In the genomic region with DNA sequence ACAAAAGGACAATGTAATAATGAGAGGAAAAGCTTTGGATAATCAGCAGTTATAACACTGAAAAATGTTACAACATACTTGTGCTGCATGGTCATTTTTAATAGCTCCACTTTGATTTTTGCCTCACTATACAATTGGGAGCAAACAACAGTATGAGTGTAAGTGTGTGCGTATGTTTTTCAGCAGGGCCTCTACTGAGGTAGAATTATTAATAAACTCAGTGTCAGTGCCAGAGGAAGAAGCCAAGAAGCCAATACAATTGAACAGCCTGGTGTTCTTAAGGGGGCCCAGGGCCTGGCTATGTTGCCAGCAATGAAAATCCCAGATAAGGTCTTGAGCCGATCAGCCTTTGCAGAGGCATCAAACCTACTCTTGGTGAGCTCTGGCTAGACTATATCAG, we compare ENCODE assay signal across 36 cellular contexts. TPM values are rescaled to one million over a fixed set of nuclear protein-coding genes. Genes with fewer than 3 reads are reported as not detected.
"Had no signal": no experiment of that assay in that cellular context is flagged by ENCODE, and none has a peak within 500 bp of the region (broad histone marks: within the 10 kb centered on the region; RNA-seq: fewer than 3 reads in every experiment).

No MANE protein-coding gene starts in this region.

- H3K27me3 Mint-ChIP-seq: activated B cell treated with CpG ODN at 0.5 μM for 24 hours; activated CD4-positive, alpha-beta memory T cell treated with anti-CD3 and anti-CD28 coated beads for 36 hours; activated naive CD8-positive, alpha-beta T cell; activated naive CD8-positive, alpha-beta T cell treated with anti-CD3 and anti-CD28 coated beads, Interleukin-2, amount 50 U/mL, for 24 hours had no signal

- H3K4me1 ChIP-seq: Peyer's patch had no signal

- DNase-seq: activated B cell treated with CpG ODN at 0.5 μM for 24 hours; activated CD4-positive, alpha-beta memory T cell treated with anti-CD3 and anti-CD28 coated beads for 36 hours; activated CD4-positive, alpha-beta T cell treated with anti-CD3 and anti-CD28 coated beads for 4 hours; activated CD4-positive, alpha-beta T cell treated with anti-CD3 and anti-CD28 coated beads, Interleukin-2, amount 50 U/mL, for 1 hour; activated CD4-positive, CD25-positive, alpha-beta regulatory T cell treated with anti-CD3 and anti-CD28 coated beads, Interleukin-2, amount 50 U/mL, for 72 hours; activated CD8-positive, alpha-beta memory T cell treated with anti-CD3 and anti-CD28 coated beads, Interleukin-2, amount 50 U/mL, for 4 hours; activated gamma-delta T cell treated with Interleukin-2 at 50 U/mL for 16 hours; activated naive CD4-positive, alpha-beta T cell treated with anti-CD3 and anti-CD28 coated beads for 36 hours; activated naive CD8-positive, alpha-beta T cell treated with anti-CD3 and anti-CD28 coated beads, Interleukin-2, amount 50 U/mL, for 24 hours; activated T-cell treated with anti-CD3 and anti-CD28 coated beads for 4 hours; activated T-cell treated with anti-CD3 and anti-CD28 coated beads, Interleukin-2, amount 50 U/mL, for 4 hours; anterior cingulate cortex; brain microvascular endothelial cell; NCI-H1092 treated with DMSO at 0.1 percent for 48 hours; NCI-H1417; NCI-H146; NCI-H187; NCI-H2029 treated with DMSO at 0.1 percent for 48 hours; NCI-H2107; NCI-H2171; NCI-H510A; NCI-H526; NCI-H748 treated with DMSO at 0.1 percent for 48 hours; NK-92 treated with Interleukin-12 subunit alpha and Interleukin-12 subunit beta, amount 100 ng/mL, for 24 hours; PC-3; Peyer's patch; RPMI8226; SW 1271; T-helper 1 cell; T-helper 2 cell; T-helper 9 cell had no signal

- H3K9me3 ChIP-seq: Peyer's patch had no signal

- H3K27ac Mint-ChIP-seq: activated B cell treated with CpG ODN at 0.5 μM for 24 hours; activated CD4-positive, alpha-beta memory T cell treated with anti-CD3 and anti-CD28 coated beads for 36 hours; activated naive CD4-positive, alpha-beta T cell treated with anti-CD3 and anti-CD28 coated beads for 36 hours; activated naive CD8-positive, alpha-beta T cell; activated naive CD8-positive, alpha-beta T cell treated with anti-CD3 and anti-CD28 coated beads, Interleukin-2, amount 50 U/mL, for 24 hours; activated T-helper 1 cell treated with anti-CD3 and anti-CD28 coated beads, Interleukin-12 subunit alpha, Interleukin-12 subunit beta, Interleukin-2, Interleukin-4 antibody, amounts not matched to agents 30 ng/mL and 10 ng/mL and 1 ng/mL, durations not matched to agents 14 hours and 24 hours and 36 hours had no signal

- H3K27me3 ChIP-seq: brain microvascular endothelial cell, Peyer's patch had no signal

- ATAC-seq: activated naive CD8-positive, alpha-beta T cell treated with anti-CD3 and anti-CD28 coated beads, Interleukin-2, amount 50 U/mL, for 24 hours; activated T-cell treated with anti-CD3 and anti-CD28 coated beads, Interleukin-2, amount 50 U/mL, for 4 hours; K562; PC-3 had no signal

- H3K9me3 Mint-ChIP-seq: activated B cell treated with CpG ODN at 0.5 μM for 24 hours; activated CD4-positive, alpha-beta memory T cell treated with anti-CD3 and anti-CD28 coated beads for 36 hours; activated naive CD4-positive, alpha-beta T cell treated with anti-CD3 and anti-CD28 coated beads for 36 hours; activated naive CD8-positive, alpha-beta T cell treated with anti-CD3 and anti-CD28 coated beads, Interleukin-2, amount 50 U/mL, for 24 hours; activated T-cell treated with anti-CD3 and anti-CD28 coated beads, Interleukin-2, amount 50 U/mL, for 4 hours had no signal

- H3K4me3 ChIP-seq: K562, Peyer's patch had no signal

- H3K4me3 Mint-ChIP-seq: activated B cell treated with CpG ODN at 0.5 μM for 24 hours; activated CD4-positive, alpha-beta memory T cell treated with anti-CD3 and anti-CD28 coated beads for 36 hours; activated naive CD4-positive, alpha-beta T cell treated with anti-CD3 and anti-CD28 coated beads for 36 hours; activated naive CD8-positive, alpha-beta T cell; activated naive CD8-positive, alpha-beta T cell treated with anti-CD3 and anti-CD28 coated beads, Interleukin-2, amount 50 U/mL, for 24 hours; activated T-cell treated with anti-CD3 and anti-CD28 coated beads, Interleukin-2, amount 50 U/mL, for 4 hours; activated T-helper 1 cell treated with anti-CD3 and anti-CD28 coated beads, Interleukin-12 subunit alpha, Interleukin-12 subunit beta, Interleukin-2, Interleukin-4 antibody, amounts not matched to agents 30 ng/mL and 10 ng/mL and 1 ng/mL, durations not matched to agents 14 hours and 24 hours and 36 hours had no signal

- H3K27ac ChIP-seq: brain microvascular endothelial cell, Peyer's patch, VCaP had no signal

- H3K36me3 ChIP-seq: brain microvascular endothelial cell, Peyer's patch had no signal

RNA-seq across cellular contexts. Expression of gene RLN1, which starts 16.1 kb away (rescaled TPM):
- total RNA-seq: K562, M059J, PC-3, Peyer's patch had no signal
- polyA plus RNA-seq: K562 had no signal

RNA-seq across cellular contexts. Expression of gene RLN2, which starts 51.3 kb away (rescaled TPM):
- total RNA-seq: K562, PC-3 had no signal
